In the genomic region with DNA sequence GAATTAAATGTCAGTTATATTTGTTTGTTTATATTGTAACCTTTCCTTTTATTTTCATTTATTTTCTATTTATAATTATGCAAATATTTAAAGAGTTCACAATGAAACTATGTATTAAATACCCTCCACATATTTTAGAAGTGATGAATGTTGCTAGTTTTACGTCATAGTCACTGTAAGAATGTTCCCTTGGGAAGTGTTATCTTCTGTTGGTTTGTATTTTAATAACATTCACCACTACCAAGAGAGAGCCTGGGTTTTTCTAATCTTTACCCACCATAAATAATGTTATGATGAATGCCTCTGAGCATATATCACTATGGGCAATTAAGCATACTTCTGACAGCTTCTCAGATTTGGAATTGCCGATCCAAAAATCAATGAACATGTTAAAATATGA, we compare ENCODE assay signal across 1 cellular context.
TF ChIP-seq lines count a peak whose summit lies in the region.

No MANE protein-coding gene starts in this region.

TF ChIP-seq in SK-N-SH, 30 proteins besides CTCF, POLR2A, EP300 and RAD21 (continued from another document):
- TF ChIP-seq, protein P1, sequence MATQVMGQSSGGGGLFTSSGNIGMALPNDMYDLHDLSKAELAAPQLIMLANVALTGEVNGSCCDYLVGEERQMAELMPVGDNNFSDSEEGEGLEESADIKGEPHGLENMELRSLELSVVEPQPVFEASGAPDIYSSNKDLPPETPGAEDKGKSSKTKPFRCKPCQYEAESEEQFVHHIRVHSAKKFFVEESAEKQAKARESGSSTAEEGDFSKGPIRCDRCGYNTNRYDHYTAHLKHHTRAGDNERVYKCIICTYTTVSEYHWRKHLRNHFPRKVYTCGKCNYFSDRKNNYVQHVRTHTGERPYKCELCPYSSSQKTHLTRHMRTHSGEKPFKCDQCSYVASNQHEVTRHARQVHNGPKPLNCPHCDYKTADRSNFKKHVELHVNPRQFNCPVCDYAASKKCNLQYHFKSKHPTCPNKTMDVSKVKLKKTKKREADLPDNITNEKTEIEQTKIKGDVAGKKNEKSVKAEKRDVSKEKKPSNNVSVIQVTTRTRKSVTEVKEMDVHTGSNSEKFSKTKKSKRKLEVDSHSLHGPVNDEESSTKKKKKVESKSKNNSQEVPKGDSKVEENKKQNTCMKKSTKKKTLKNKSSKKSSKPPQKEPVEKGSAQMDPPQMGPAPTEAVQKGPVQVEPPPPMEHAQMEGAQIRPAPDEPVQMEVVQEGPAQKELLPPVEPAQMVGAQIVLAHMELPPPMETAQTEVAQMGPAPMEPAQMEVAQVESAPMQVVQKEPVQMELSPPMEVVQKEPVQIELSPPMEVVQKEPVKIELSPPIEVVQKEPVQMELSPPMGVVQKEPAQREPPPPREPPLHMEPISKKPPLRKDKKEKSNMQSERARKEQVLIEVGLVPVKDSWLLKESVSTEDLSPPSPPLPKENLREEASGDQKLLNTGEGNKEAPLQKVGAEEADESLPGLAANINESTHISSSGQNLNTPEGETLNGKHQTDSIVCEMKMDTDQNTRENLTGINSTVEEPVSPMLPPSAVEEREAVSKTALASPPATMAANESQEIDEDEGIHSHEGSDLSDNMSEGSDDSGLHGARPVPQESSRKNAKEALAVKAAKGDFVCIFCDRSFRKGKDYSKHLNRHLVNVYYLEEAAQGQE (IDR thresholded peaks at IDR 0.05; ENCODE audit: low read depth, low read length): no peak
- no peak for TF ChIP-seq GABPA (IDR thresholded peaks at IDR 0.05; ENCODE audit: low read depth)
- TF ChIP-seq TAF1 (IDR thresholded peaks at IDR 0.05; ENCODE audit: borderline replicate concordance, low read depth, low read length): no peak
- TF ChIP-seq, protein P2, sequence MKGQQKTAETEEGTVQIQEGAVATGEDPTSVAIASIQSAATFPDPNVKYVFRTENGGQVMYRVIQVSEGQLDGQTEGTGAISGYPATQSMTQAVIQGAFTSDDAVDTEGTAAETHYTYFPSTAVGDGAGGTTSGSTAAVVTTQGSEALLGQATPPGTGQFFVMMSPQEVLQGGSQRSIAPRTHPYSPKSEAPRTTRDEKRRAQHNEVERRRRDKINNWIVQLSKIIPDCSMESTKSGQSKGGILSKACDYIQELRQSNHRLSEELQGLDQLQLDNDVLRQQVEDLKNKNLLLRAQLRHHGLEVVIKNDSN (IDR thresholded peaks at IDR 0.05; ENCODE audit: borderline replicate concordance, low read depth): no peak
- TF ChIP-seq EZH2phosphoT487 (IDR thresholded peaks at IDR 0.05; ENCODE audit: borderline replicate concordance, low read depth): no peak
